14 cellular contexts compared by ENCODE assay signal in genomic region chr1:3640113-3640932, GRCh38. TPM values are rescaled to one million over a fixed set of nuclear protein-coding genes. Genes with fewer than 3 reads are reported as not detected.
DNase-seq lines count a peak whose midpoint lies in the region; ATAC-seq, FAIRE-seq and TF ChIP-seq lines count a peak whose summit lies in the region.
"Had no signal": no experiment of that assay in that cellular context is flagged by ENCODE, and none has a peak within 500 bp of the region (broad histone marks: within the 10 kb centered on the region; RNA-seq: fewer than 3 reads in every experiment).

No MANE protein-coding gene starts in this region.

- H4K20me1 ChIP-seq in K562 (replicated peaks; ENCODE audit: control insufficient read depth, insufficient read depth, low read length), result 0 out of 2 replicates have a peak, but pooled peaks cover 7% of the 10 kb centered on the region

- TF ChIP-seq CTCF in left ventricle myocardium inferior (IDR thresholded peaks at IDR 0.05; ENCODE audit: borderline replicate concordance) (no peak), heart right ventricle (IDR thresholded peaks at IDR 0.05) (no peak), K562 (IDR thresholded peaks at IDR 0.05 in 2 of 3, conservative IDR thresholded peaks at IDR 0.05 in 1 of 3; ENCODE audit: insufficient read depth in 2 of 3, low read depth in 1 of 3, low read length in 3 of 3) (no peak), mucosa of descending colon (IDR thresholded peaks at IDR 0.05) (no peak), upper lobe of right lung (IDR thresholded peaks at IDR 0.05) (no peak)

- H3K9me3 ChIP-seq in left ventricle myocardium inferior (replicated peaks), result no peaks in the 10 kb centered on the region
- no peaks in the 10 kb centered on the region for H3K9me3 ChIP-seq in heart right ventricle
- H3K9me3 ChIP-seq in K562 (replicated peaks; ENCODE audit: control insufficient read depth, insufficient read depth, low read depth, low read length), result no peaks in the 10 kb centered on the region
- H3K9me3 ChIP-seq in mucosa of descending colon, result no peaks in the 10 kb centered on the region
- no peaks in the 10 kb centered on the region for H3K9me3 ChIP-seq in upper lobe of right lung

- H3K4me3 ChIP-seq in left ventricle myocardium inferior (no peak overlapping the region), heart right ventricle (no peak overlapping the region), K562 (no peak overlapping the region), mucosa of descending colon (no peak overlapping the region), upper lobe of right lung (no peak overlapping the region), mesendoderm (ENCODE audit: low read length) (no peak overlapping the region)

- H4K5ac ChIP-seq in mesendoderm (ENCODE audit: low read length), result no peak overlapping the region

- FAIRE-seq in K562 (lab: Jason Lieb, UNC), result no peak
- FAIRE-seq: A204.1, H1 had no signal

- H3K23ac ChIP-seq in mesendoderm (ENCODE audit: low read length), result no peak overlapping the region

- TF ChIP-seq POLR2A in K562 (conservative IDR thresholded peaks at IDR 0.05), result no peak

- peak; percentile 4 for DNase-seq in left ventricle myocardium inferior
- no peak for DNase-seq in heart right ventricle
- no peak for DNase-seq in K562 (ENCODE audit: extremely low read depth in 1 of 4, low spot score in 3 of 4)
- peak in 2 of 3 donors; percentile 6 to 43 for DNase-seq in mucosa of descending colon
- peak; percentile 58 for DNase-seq in upper lobe of right lung
- no peak for DNase-seq in NCI-H2171 (lab: John Stamatoyannopoulos, UW)
- no peak for DNase-seq in mesendoderm
- DNase-seq: C1 segment of cervical spinal cord; Calu3; CD4-positive, alpha-beta T cell; DMS 273 treated with DMSO at 0.1 percent for 48 hours; HCEC 1CT had no signal

- H2BK5ac ChIP-seq in mesendoderm (ENCODE audit: low read length), result no peak overlapping the region

- H3K18ac ChIP-seq in mesendoderm (ENCODE audit: low read length), result no peak overlapping the region

- H4K8ac ChIP-seq in mesendoderm (ENCODE audit: low read depth, low read length), result no peak overlapping the region

- POLR2A ChIA-PET in K562 (lab: Yijun Ruan, JAX), result no interaction called here

- CTCF ChIA-PET in K562 (lab: Yijun Ruan, JAX; ENCODE audit: low intra/inter-chr PET ratio), result no interaction called here

- TF ChIP-seq EP300 in K562 (IDR thresholded peaks at IDR 0.05; ENCODE audit: low read length), result no peak

- no peaks in the 10 kb centered on the region for H3K27me3 ChIP-seq in left ventricle myocardium inferior (ENCODE audit: low read depth)
- no peaks in the 10 kb centered on the region for H3K27me3 ChIP-seq in heart right ventricle
- H3K27me3 ChIP-seq in K562 (ENCODE audit: control insufficient read depth in 2 of 2, insufficient read depth in 2 of 2, low read length in 2 of 2), result no peaks in the 10 kb centered on the region
- no peaks in the 10 kb centered on the region for H3K27me3 ChIP-seq in upper lobe of right lung
- no peaks in the 10 kb centered on the region for H3K27me3 ChIP-seq in mesendoderm (ENCODE audit: insufficient read depth, low read length, poor library complexity)

- no peaks in the 10 kb centered on the region for H3K79me2 ChIP-seq in K562 (ENCODE audit: control insufficient read depth, insufficient read depth, low read length)
- H3K79me2 ChIP-seq in mesendoderm (ENCODE audit: control insufficient read depth, insufficient read depth, low read length), result no peaks in the 10 kb centered on the region

- ATAC-seq in heart right ventricle, result no peak
- ATAC-seq in K562, result no peak
- no peak for ATAC-seq in mucosa of descending colon
- no peak for ATAC-seq in upper lobe of right lung

- no peak overlapping the region for H3K56ac ChIP-seq in mesendoderm (ENCODE audit: low read length)

- no peak overlapping the region for H3K27ac ChIP-seq in left ventricle myocardium inferior (replicated peaks)
- no peak overlapping the region for H3K27ac ChIP-seq in heart right ventricle
- no peak overlapping the region for H3K27ac ChIP-seq in K562 (ENCODE audit: extremely low read depth, low read depth, low read length)
- H3K27ac ChIP-seq in upper lobe of right lung, result no peak overlapping the region
- no peak overlapping the region for H3K27ac ChIP-seq in mesendoderm (ENCODE audit: low read depth, low read length)

- H3K4ac ChIP-seq in mesendoderm (ENCODE audit: low read depth, low read length), result no peak overlapping the region

- no peak for TF ChIP-seq RAD21 in K562 (CRISPR knock-in tag; conservative IDR thresholded peaks at IDR 0.05 in 1 of 2, IDR thresholded peaks at IDR 0.05 in 1 of 2)

- H3K9ac ChIP-seq in K562 (ENCODE audit: insufficient read depth in 1 of 2, low read depth in 2 of 2, low read length in 2 of 2), result no peak overlapping the region; a peak in 1 of 4 replicates
- H3K9ac ChIP-seq in mesendoderm (ENCODE audit: low read length), result no peak overlapping the region

- peaks cover 79% of the 10 kb centered on the region for H3K36me3 ChIP-seq in left ventricle myocardium inferior
- H3K36me3 ChIP-seq in heart right ventricle, result peaks cover 0 to 85% (median 24%) of the 10 kb centered on the region in 9 donors
- H3K36me3 ChIP-seq in K562 (ENCODE audit: control insufficient read depth, insufficient read depth, low read length), result peaks cover 49% of the 10 kb centered on the region; the same call in 2 of the 3 replicates
- no peaks in the 10 kb centered on the region for H3K36me3 ChIP-seq in mucosa of descending colon (ENCODE audit: low read depth)
- H3K36me3 ChIP-seq in upper lobe of right lung, result peaks cover 40% of the 10 kb centered on the region
- no peaks in the 10 kb centered on the region for H3K36me3 ChIP-seq in mesendoderm (ENCODE audit: control insufficient read depth, insufficient read depth, low read length)

- H3K4me1 ChIP-seq in left ventricle myocardium inferior (no peaks in the 10 kb centered on the region), heart right ventricle (no peaks in the 10 kb centered on the region), K562 (replicated peaks in 1 of 2; ENCODE audit: control insufficient read depth in 2 of 2, insufficient read depth in 2 of 2, low read length in 2 of 2) (peaks cover 0 to 8% of the 10 kb centered on the region in 2 experiments; a peak in 1 of 5 replicates), mucosa of descending colon (ENCODE audit: low read depth) (no peaks in the 10 kb centered on the region), upper lobe of right lung (no peaks in the 10 kb centered on the region), mesendoderm (ENCODE audit: control insufficient read depth, low read depth, low read length) (no peaks in the 10 kb centered on the region)

- in situ Hi-C loops in K562 (cut with MboI), result no loop called here

- BruUV-seq in K562 (replicated peaks; lab: Mats Ljungman, UMichigan), result no TSS peak

- peaks cover 2% of the 10 kb centered on the region for H3K79me1 ChIP-seq in mesendoderm (ENCODE audit: low read length)

- H3K4me2 ChIP-seq in K562 (ENCODE audit: insufficient read depth, low read length) (no peak overlapping the region), mesendoderm (ENCODE audit: low read length) (no peak overlapping the region)

- H2BK120ac ChIP-seq in mesendoderm (ENCODE audit: low read depth, low read length), result no peak overlapping the region

- WGBS in heart right ventricle, 2 donors, result 91% methylated on average over 38 of the region's 38 CpGs
- 85% methylated on average over 32 of the region's 38 CpGs for WGBS in K562 (ENCODE audit: insufficient coverage, low coverage, missing lambda C conversion rate)
- WGBS in mesendoderm (ENCODE audit: extremely low coverage, insufficient coverage, low lambda C conversion rate), result no CpG with 5 or more reads among the region's 38 CpGs

- no peaks in the 10 kb centered on the region for H3K9me1 ChIP-seq in K562 (ENCODE audit: control insufficient read depth, insufficient read depth, low read length)

- no peak overlapping the region for H2AFZ ChIP-seq in K562 (ENCODE audit: low read depth, low read length)

- no peak overlapping the region for H2BK15ac ChIP-seq in mesendoderm (replicated peaks; ENCODE audit: low read depth)

- no peak overlapping the region for H2AK5ac ChIP-seq in mesendoderm (ENCODE audit: low read length)

- intact Hi-C loops in left ventricle myocardium inferior (cut with micrococcal nuclease), result no loop called here
- intact Hi-C loops in heart right ventricle (cut with DNase I), result no loop called here
- intact Hi-C loops in K562 (cut with micrococcal nuclease), result no loop called here
- intact Hi-C loops in mucosa of descending colon (cut with DNase I, micrococcal nuclease), result no loop called here
- intact Hi-C loops in upper lobe of right lung (cut with DNase I), result no loop called here

RNA-seq across cellular contexts. Expression of gene WRAP73, which starts 9.6 kb away (rescaled TPM):
- total RNA-seq in left ventricle myocardium inferior (12.7 TPM), heart right ventricle (10 to 100 TPM in 5 of 10 donors, 1 to 10 TPM in 5; 7.5 to 12.9 (median 10.1) TPM), K562 (2014; rRNA removed) (30.1 and 39.3 TPM in 2 replicates), K562 (2014; rRNA removed; fragmentation: Illumina TruSeq; extraction: Trizol) (11.0 and 14.7 TPM in 2 replicates), K562 (2015; rRNA removed; fragmentation: Illumina TruSeq; extraction: Trizol) (21.3 and 22.1 TPM in 2 replicates), K562 (2021) (30.9 and 34.7 TPM in 2 replicates), mucosa of descending colon (10 to 100 TPM; 19.2 to 26.3 (median 21.0) TPM), upper lobe of right lung (18.5 TPM)
- polyA plus RNA-seq in heart right ventricle (10 to 100 TPM; 12.3 to 16.5 TPM), K562 (2011; rRNA removed) (47.1 and 54.8 TPM in 2 replicates), K562 (2014; fragmentation: Illumina TruSeq; extraction: Trizol) (32.5 and 40.4 TPM in 2 replicates), K562 (2014; fragmentation: Nextera tagmentation; extraction: Ambion mirVana) (1 to 10 TPM; 4.3 to 4.7 TPM), K562 (2014; rRNA removed) (51.8 and 55.9 TPM in 2 replicates)
- total RNA-seq in K562 (2011; cell fraction: chromatin; rRNA removed; ENCODE audit: low replicate concordance), result 77.5 and 153 TPM in 2 replicates
- total RNA-seq in K562 (2011; cell fraction: nucleolus; rRNA removed), result 74.2 and 75.4 TPM in 2 replicates
- 71.3 and 71.5 TPM in 2 replicates for total RNA-seq in K562 (2011; cell fraction: nucleoplasm; rRNA removed)
- 66.9 and 81.5 TPM in 2 replicates for polyA plus RNA-seq in K562 (2011; cell fraction: cytosol; rRNA removed)
- polyA plus RNA-seq in K562 (2011; cell fraction: nucleus; rRNA removed), result 139 and 154 TPM in 2 replicates
- polyA plus RNA-seq in K562 (2012), result 30.5 and 35.0 TPM in 2 replicates
- 14.7 and 17.8 TPM in 2 replicates for polyA minus RNA-seq in K562 (2011; rRNA and poly(A)+ RNA removed)
- polyA minus RNA-seq in K562 (2011; cell fraction: cytosol; rRNA and poly(A)+ RNA removed), result 18.6 and 19.5 TPM in 2 replicates
- polyA minus RNA-seq in K562 (2011; cell fraction: nucleus; rRNA and poly(A)+ RNA removed), result 38.8 and 57.4 TPM in 2 replicates
- polyA plus RNA-seq in mesendoderm (2013, experiment 1 of 2), result 13.8 TPM
- 13.7 TPM for polyA plus RNA-seq in mesendoderm (2013, experiment 2 of 2)

RNA-seq across cellular contexts. Expression of gene TP73, which starts 12.0 kb away (rescaled TPM):
- 0.05 TPM for total RNA-seq in left ventricle myocardium inferior
- under 1 TPM in 4 of 10 donors, not detected in 6; 0.15 to 0.58 (median 0.22) TPM for total RNA-seq in heart right ventricle
- polyA plus RNA-seq in heart right ventricle, result under 1 TPM in 1 of 2 donors, not detected in 1; 0.03 TPM
- total RNA-seq in K562 (2011; cell fraction: chromatin; rRNA removed; ENCODE audit: low replicate concordance), result 4.9 and 25.6 TPM in 2 replicates
- 10.5 and 13.5 TPM in 2 replicates for total RNA-seq in K562 (2011; cell fraction: nucleolus; rRNA removed)
- total RNA-seq in K562 (2011; cell fraction: nucleoplasm; rRNA removed), result 6.2 and 6.6 TPM in 2 replicates
- 0.49 and 0.50 TPM in 2 replicates for total RNA-seq in K562 (2014; rRNA removed)
- 0.07 and 0.10 TPM in 2 replicates for total RNA-seq in K562 (2014; rRNA removed; fragmentation: Illumina TruSeq; extraction: Trizol)
- 0.40 and 0.41 TPM in 2 replicates for total RNA-seq in K562 (2015; rRNA removed; fragmentation: Illumina TruSeq; extraction: Trizol)
- total RNA-seq in K562 (2021), result 1.3 and 1.6 TPM in 2 replicates
- 0.72 and 1.1 TPM in 2 replicates for polyA plus RNA-seq in K562 (2011; rRNA removed)
- 0.46 and 1.4 TPM in 2 replicates for polyA plus RNA-seq in K562 (2011; cell fraction: cytosol; rRNA removed)
- 5.8 and 13.3 TPM in 2 replicates for polyA plus RNA-seq in K562 (2011; cell fraction: nucleus; rRNA removed)
- polyA plus RNA-seq in K562 (2012), result 0.87 and 0.90 TPM in 2 replicates
- polyA plus RNA-seq in K562 (2014; fragmentation: Illumina TruSeq; extraction: Trizol), result 0.12 and 0.73 TPM in 2 replicates
- not detected for polyA plus RNA-seq in K562 (2014; fragmentation: Nextera tagmentation; extraction: Ambion mirVana)
- 0.38 and 1.1 TPM in 2 replicates for polyA plus RNA-seq in K562 (2014; rRNA removed)
- 0.78 and 2.1 TPM in 2 replicates for polyA minus RNA-seq in K562 (2011; rRNA and poly(A)+ RNA removed)
- polyA minus RNA-seq in K562 (2011; cell fraction: cytosol; rRNA and poly(A)+ RNA removed), result 1.8 and 2.2 TPM in 2 replicates
- 5.8 and 11.8 TPM in 2 replicates for polyA minus RNA-seq in K562 (2011; cell fraction: nucleus; rRNA and poly(A)+ RNA removed)
- under 1 TPM; 0.12 to 0.63 (median 0.51) TPM for total RNA-seq in mucosa of descending colon
- 0.29 TPM for total RNA-seq in upper lobe of right lung
- 0.73 TPM for polyA plus RNA-seq in mesendoderm (2013, experiment 1 of 2)
- polyA plus RNA-seq in mesendoderm (2013, experiment 2 of 2), result 0.73 TPM
- total RNA-seq: CD4-positive, alpha-beta T cell had no signal

RNA-seq across cellular contexts. Expression of gene TPRG1L, which starts 15.5 kb away (rescaled TPM):
- total RNA-seq in left ventricle myocardium inferior, result 54.0 TPM
- total RNA-seq in heart right ventricle, result 10 to 100 TPM; 42.6 to 60.7 (median 51.3) TPM
- polyA plus RNA-seq in heart right ventricle, result 10 to 100 TPM; 15.1 to 34.8 TPM
- total RNA-seq in K562 (2011; cell fraction: chromatin; rRNA removed; ENCODE audit: low replicate concordance), result 5.9 and 9.5 TPM in 2 replicates
- total RNA-seq in K562 (2011; cell fraction: nucleolus; rRNA removed), result 7.4 and 8.7 TPM in 2 replicates
- total RNA-seq in K562 (2011; cell fraction: nucleoplasm; rRNA removed), result 7.7 and 9.1 TPM in 2 replicates
- 4.6 and 5.1 TPM in 2 replicates for total RNA-seq in K562 (2014; rRNA removed)
- 5.0 and 5.2 TPM in 2 replicates for total RNA-seq in K562 (2014; rRNA removed; fragmentation: Illumina TruSeq; extraction: Trizol)
- total RNA-seq in K562 (2015; rRNA removed; fragmentation: Illumina TruSeq; extraction: Trizol), result 5.7 and 6.2 TPM in 2 replicates
- total RNA-seq in K562 (2021), result 8.4 and 8.9 TPM in 2 replicates
- polyA plus RNA-seq in K562 (2011; rRNA removed), result 9.9 and 11.0 TPM in 2 replicates
- polyA plus RNA-seq in K562 (2011; cell fraction: cytosol; rRNA removed), result 10.9 and 11.7 TPM in 2 replicates
- polyA plus RNA-seq in K562 (2011; cell fraction: nucleus; rRNA removed), result 6.1 and 6.5 TPM in 2 replicates
- 9.3 and 18.8 TPM in 2 replicates for polyA plus RNA-seq in K562 (2012)
- polyA plus RNA-seq in K562 (2014; fragmentation: Illumina TruSeq; extraction: Trizol), result 9.7 and 10.0 TPM in 2 replicates
- 1 to 10 TPM; 1.6 to 1.9 TPM for polyA plus RNA-seq in K562 (2014; fragmentation: Nextera tagmentation; extraction: Ambion mirVana)
- 6.8 and 7.1 TPM in 2 replicates for polyA plus RNA-seq in K562 (2014; rRNA removed)
- 5.7 and 7.5 TPM in 2 replicates for polyA minus RNA-seq in K562 (2011; rRNA and poly(A)+ RNA removed)
- 5.6 and 7.6 TPM in 2 replicates for polyA minus RNA-seq in K562 (2011; cell fraction: cytosol; rRNA and poly(A)+ RNA removed)
- polyA minus RNA-seq in K562 (2011; cell fraction: nucleus; rRNA and poly(A)+ RNA removed), result 2.2 and 3.7 TPM in 2 replicates
- 10 to 100 TPM; 70.4 to 96.0 (median 76.1) TPM for total RNA-seq in mucosa of descending colon
- 47.5 TPM for total RNA-seq in upper lobe of right lung
- polyA plus RNA-seq in mesendoderm (2013, experiment 1 of 2), result 13.7 TPM
- polyA plus RNA-seq in mesendoderm (2013, experiment 2 of 2), result 13.4 TPM

RNA-seq across cellular contexts. Expression of gene MEGF6, which starts 29.0 kb away (rescaled TPM):
- total RNA-seq in left ventricle myocardium inferior (9.5 TPM), heart right ventricle (10 to 100 TPM in 1 of 10 donors, 1 to 10 TPM in 9; 1.8 to 14.1 (median 7.1) TPM), K562 (2014; rRNA removed) (0.04 and 0.32 TPM in 2 replicates), K562 (2014; rRNA removed; fragmentation: Illumina TruSeq; extraction: Trizol) (not detected in 2 replicates), K562 (2015; rRNA removed; fragmentation: Illumina TruSeq; extraction: Trizol) (0.11 and 0.14 TPM in 2 replicates), K562 (2021) (0.40 and 1.7 TPM in 2 replicates), mucosa of descending colon (10 to 100 TPM in 1 of 3 donors, 1 to 10 TPM in 2; 6.2 to 12.2 (median 8.5) TPM), upper lobe of right lung (96.6 TPM)
- polyA plus RNA-seq in heart right ventricle (1 to 10 TPM; 2.9 to 7.6 TPM), K562 (2011; rRNA removed) (0.03 and 0.16 TPM in 2 replicates), K562 (2014; fragmentation: Illumina TruSeq; extraction: Trizol) (0.04 and 0.24 TPM in 2 replicates), K562 (2014; fragmentation: Nextera tagmentation; extraction: Ambion mirVana) (not detected), K562 (2014; rRNA removed) (0.25 and 0.65 TPM in 2 replicates)
- 0.90 and 2.1 TPM in 2 replicates for total RNA-seq in K562 (2011; cell fraction: chromatin; rRNA removed; ENCODE audit: low replicate concordance)
- total RNA-seq in K562 (2011; cell fraction: nucleolus; rRNA removed), result 1.6 and 1.8 TPM in 2 replicates
- total RNA-seq in K562 (2011; cell fraction: nucleoplasm; rRNA removed), result 0.73 and 0.99 TPM in 2 replicates
- 0.03 and 0.10 TPM in 2 replicates for polyA plus RNA-seq in K562 (2011; cell fraction: cytosol; rRNA removed)
- 1.3 and 1.8 TPM in 2 replicates for polyA plus RNA-seq in K562 (2011; cell fraction: nucleus; rRNA removed)
- polyA plus RNA-seq in K562 (2012), result 0.51 and 14.3 TPM in 2 replicates
- polyA minus RNA-seq in K562 (2011; rRNA and poly(A)+ RNA removed), result not detected in 2 replicates
- not detected in 2 replicates for polyA minus RNA-seq in K562 (2011; cell fraction: cytosol; rRNA and poly(A)+ RNA removed)
- 0.27 and 0.67 TPM in 2 replicates for polyA minus RNA-seq in K562 (2011; cell fraction: nucleus; rRNA and poly(A)+ RNA removed)
- polyA plus RNA-seq in mesendoderm (2013, experiment 1 of 2), result 2.2 TPM
- 1.7 TPM for polyA plus RNA-seq in mesendoderm (2013, experiment 2 of 2)

Comparison
In these comparisons a context has a peak if more than half of its experiments do, and no peak if none do; other contexts are left out.
1. DNase-seq: peak in left ventricle myocardium inferior (single experiment), mucosa of descending colon (2 of 3) and upper lobe of right lung (single experiment); none in heart right ventricle (0 of 2), K562 (0 of 4), NCI-H2171 (single experiment) and mesendoderm (single experiment).